1 cellular context compared by ENCODE assay signal in genomic region chr3:118688396-118688884, GRCh38.
TF ChIP-seq lines count a peak whose summit lies in the region.

No MANE protein-coding gene starts in this region.

TF ChIP-seq in K562, 482 proteins besides CTCF, POLR2A, EP300 and RAD21 (continued from another document and continues in another):
- TF ChIP-seq ZNF384 (IDR thresholded peaks at IDR 0.05; ENCODE audit: low read depth, low read length) (no peak), SMARCA4 (IDR thresholded peaks at IDR 0.05) (peak; percentile 22; the same call in 1 of the 2 replicates), CEBPZ (IDR thresholded peaks at IDR 0.05; ENCODE audit: borderline replicate concordance, low read depth, low read length) (no peak), NR3C1 (CRISPR knock-in tag; IDR thresholded peaks at IDR 0.05) (no peak), ARID1B (IDR thresholded peaks at IDR 0.05) (peak; percentile 63), CCNT2 (IDR thresholded peaks at IDR 0.05; ENCODE audit: borderline replicate concordance, extremely low read depth, insufficient read length, low read depth, low read length) (peak; percentile 22), TEAD4 (IDR thresholded peaks at IDR 0.05; ENCODE audit: low read length) (peak; percentile 53; the same call in 1 of the 2 replicates), TEAD4 (CRISPR knock-in tag; IDR thresholded peaks at IDR 0.05; ENCODE audit: borderline replicate concordance) (no peak), FOXJ2 (tag; IDR thresholded peaks at IDR 0.05) (peak; percentile 51), NFXL1 (CRISPR knock-in tag; IDR thresholded peaks at IDR 0.05) (no peak), PBX2 (CRISPR knock-in tag; IDR thresholded peaks at IDR 0.05; ENCODE audit: low read depth) (no peak), PBX2 (tag; conservative IDR thresholded peaks at IDR 0.05; ENCODE audit: low read depth) (peak; percentile 80), SOX6 (IDR thresholded peaks at IDR 0.05) (peak; percentile 81), GTF3C2 (IDR thresholded peaks at IDR 0.05; ENCODE audit: borderline replicate concordance, extremely low read depth, insufficient read length) (no peak), THRAP3 (IDR thresholded peaks at IDR 0.05; ENCODE audit: borderline replicate concordance) (no peak), CEBPG (CRISPR knock-in tag; IDR thresholded peaks at IDR 0.05) (no peak), CEBPG (tag; conservative IDR thresholded peaks at IDR 0.05 in 1 of 2, IDR thresholded peaks at IDR 0.05 in 1 of 2) (0 out of 4 replicates have a peak, but pooled peaks of 1 of the 2 experiments have one; percentile 22), TSHZ1 (CRISPR knock-in tag; IDR thresholded peaks at IDR 0.05) (no peak), ZNF347 (CRISPR knock-in tag; IDR thresholded peaks at IDR 0.05; ENCODE audit: low read depth) (no peak), THAP7 (CRISPR knock-in tag; IDR thresholded peaks at IDR 0.05) (no peak), POLR2AphosphoS5 (IDR thresholded peaks at IDR 0.05; ENCODE audit: control insufficient read depth, insufficient read depth, low read depth, low read length) (no peak), NFIX (CRISPR knock-in tag; IDR thresholded peaks at IDR 0.05; ENCODE audit: low read depth) (no peak), FOXA3 (CRISPR knock-in tag; conservative IDR thresholded peaks at IDR 0.05 in 1 of 2, IDR thresholded peaks at IDR 0.05 in 1 of 2) (peak in 1 of 2 experiments; percentile 14; a peak in 1 of 4 replicates), WHSC1 (IDR thresholded peaks at IDR 0.05; ENCODE audit: low read length) (no peak), USF2 (CRISPR knock-in tag; IDR thresholded peaks at IDR 0.05) (0 out of 2 replicates have a peak, but pooled peaks have one; percentile 35), RBM14 (IDR thresholded peaks at IDR 0.05; ENCODE audit: borderline replicate concordance, insufficient read depth, low read depth, low read length) (no peak), RFX5 (IDR thresholded peaks at IDR 0.05; ENCODE audit: low read depth, low read length) (no peak), TAL1 (IDR thresholded peaks at IDR 0.05) (peak; percentile 42; the same call in 1 of the 2 replicates), MEIS2 (IDR thresholded peaks at IDR 0.05; ENCODE audit: partially characterized antibody) (peak; percentile 92), ZNF740 (CRISPR knock-in tag; IDR thresholded peaks at IDR 0.05) (no peak), ZNF740 (tag; IDR thresholded peaks at IDR 0.05) (no peak), IRF1 (CRISPR knock-in tag; IDR thresholded peaks at IDR 0.05; ENCODE audit: borderline replicate concordance) (no peak), HDAC1 (IDR thresholded peaks at IDR 0.05) (no peak), PHF21A (IDR thresholded peaks at IDR 0.05; ENCODE audit: borderline replicate concordance, low read depth) (no peak), ZNF518B (CRISPR knock-in tag; IDR thresholded peaks at IDR 0.05) (no peak), MBD1 (CRISPR knock-in tag; IDR thresholded peaks at IDR 0.05) (no peak), SMARCE1 (IDR thresholded peaks at IDR 0.05) (peak; percentile 55; the same call in 1 of the 2 replicates), KDM2B (CRISPR knock-in tag; IDR thresholded peaks at IDR 0.05) (no peak), CBFA2T3 (IDR thresholded peaks at IDR 0.05) (peak; percentile 27)
